ENCODE assay signal across 12 cellular contexts in the genomic region with DNA sequence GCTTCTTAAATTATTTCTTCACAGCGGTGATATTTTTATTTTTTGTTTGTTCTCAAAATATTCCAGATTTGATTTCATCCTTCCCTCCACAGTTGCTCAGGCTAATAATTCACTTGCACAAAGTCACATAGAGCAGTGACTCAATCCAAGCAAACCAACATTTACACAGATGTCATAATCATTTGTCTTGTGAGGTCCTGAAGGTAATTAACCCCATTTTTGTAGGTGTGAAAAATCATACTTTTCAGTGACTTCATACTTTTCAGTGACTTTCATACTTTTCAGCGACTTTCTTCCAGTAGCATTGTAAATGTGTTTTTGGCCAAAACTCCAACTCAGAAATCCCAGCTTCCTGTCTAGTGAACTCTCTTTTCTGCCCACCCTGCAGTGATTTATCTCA. TPM values are rescaled to one million over a fixed set of nuclear protein-coding genes. Genes with fewer than 3 reads are reported as not detected.
DNase-seq lines count a peak whose midpoint lies in the region; ATAC-seq and TF ChIP-seq lines count a peak whose summit lies in the region.
"Had no signal": no experiment of that assay in that cellular context is flagged by ENCODE, and none has a peak within 500 bp of the region (broad histone marks: within the 10 kb centered on the region; RNA-seq: fewer than 3 reads in every experiment).

No MANE protein-coding gene starts in this region.

- no peaks in the 10 kb centered on the region for H3K27me3 Mint-ChIP-seq in dendritic cell treated with granulocyte-macrophage colony-stimulating factor and Interleukin-4, amounts not matched to agents 40 ng/mL and 50 ng/mL, for 4 days

- H3K4me1 ChIP-seq in heart left ventricle (peaks cover 0 to 26% (median 4%) of the 10 kb centered on the region in 12 donors), right cardiac atrium (ENCODE audit: control insufficient read depth, insufficient read depth, low read length) (peaks cover 5% of the 10 kb centered on the region), tibial artery (peaks cover 0 to 59% (median 15%) of the 10 kb centered on the region in 4 donors), gastrocnemius medialis (peaks cover 0 to 2% of the 10 kb centered on the region in 2 donors)

- TF ChIP-seq POLR2A in heart left ventricle (IDR thresholded peaks at IDR 0.05) (no peak), gastrocnemius medialis (IDR thresholded peaks at IDR 0.05) (no peak)

- no peaks in the 10 kb centered on the region for H3K36me3 Mint-ChIP-seq in dendritic cell treated with granulocyte-macrophage colony-stimulating factor and Interleukin-4, amounts not matched to agents 40 ng/mL and 50 ng/mL, for 4 days (ENCODE audit: low read depth)

- peak overlapping the region; percentile 81 for H3K27ac Mint-ChIP-seq in dendritic cell treated with granulocyte-macrophage colony-stimulating factor and Interleukin-4, amounts not matched to agents 40 ng/mL and 50 ng/mL, for 4 days

- intact Hi-C loops in heart left ventricle (cut with DNase I) = no loop called here
- intact Hi-C loops in right cardiac atrium (cut with DNase I) = no loop called here
- intact Hi-C loops in dendritic cell treated with granulocyte-macrophage colony-stimulating factor and Interleukin-4, amounts not matched to agents 40 ng/mL and 50 ng/mL, for 4 days (cut with micrococcal nuclease) = no loop called here
- intact Hi-C loops in tibial artery (cut with DNase I; ENCODE audit: low total_unique reads) = no loop called here
- intact Hi-C loops in gastrocnemius medialis (cut with DNase I; ENCODE audit: low total_unique reads) = no loop called here

- in situ Hi-C loops in gastrocnemius medialis (cut with MboI; ENCODE audit: low sequenced_read_pairs in 4 of 4) = no loop called here

- H3K9me3 Mint-ChIP-seq in dendritic cell treated with granulocyte-macrophage colony-stimulating factor and Interleukin-4, amounts not matched to agents 40 ng/mL and 50 ng/mL, for 4 days = no peaks in the 10 kb centered on the region

- H3K4me3 Mint-ChIP-seq in dendritic cell treated with granulocyte-macrophage colony-stimulating factor and Interleukin-4, amounts not matched to agents 40 ng/mL and 50 ng/mL, for 4 days = no peak overlapping the region

- TF ChIP-seq CTCF in heart left ventricle (IDR thresholded peaks at IDR 0.05) (no peak), tibial artery (IDR thresholded peaks at IDR 0.05) (no peak), gastrocnemius medialis (IDR thresholded peaks at IDR 0.05 in 4 of 5, conservative IDR thresholded peaks at IDR 0.05 in 1 of 5) (no peak)

- H3K27ac ChIP-seq in heart left ventricle (peak overlapping the region in 8 of 12 donors; percentile 2 to 74 (median 36)), right cardiac atrium (ENCODE audit: low read length) (no peak overlapping the region), tibial artery (peak overlapping the region; percentile 57 to 69), gastrocnemius medialis (peak overlapping the region in 2 of 4 donors; percentile 33 to 48)
- H3K27ac ChIP-seq: cardiac muscle cell had no signal

- H3K4me1 Mint-ChIP-seq in dendritic cell treated with granulocyte-macrophage colony-stimulating factor and Interleukin-4, amounts not matched to agents 40 ng/mL and 50 ng/mL, for 4 days (ENCODE audit: low read depth) = peaks cover 22% of the 10 kb centered on the region

- H3K36me3 ChIP-seq in heart left ventricle (peaks cover 0 to 5% (median 0%) of the 10 kb centered on the region in 9 donors), tibial artery (no peaks in the 10 kb centered on the region), gastrocnemius medialis (no peaks in the 10 kb centered on the region)
- H3K36me3 ChIP-seq: cardiac muscle cell had no signal

- no peak for DNase-seq in heart left ventricle
- no peak for DNase-seq in right cardiac atrium
- no peak for DNase-seq in tibial artery
- no peak for DNase-seq in T-helper 9 cell
- DNase-seq in GDM1 (lab: John Stamatoyannopoulos, UW) = no peak
- DNase-seq in gastrocnemius medialis = no peak
- DNase-seq: activated CD8-positive, alpha-beta memory T cell treated with anti-CD3 and anti-CD28 coated beads, Interleukin-2, amount 50 U/mL, for 48 hours; Kasumi-1 had no signal

- H3K27me3 ChIP-seq in heart left ventricle (no peaks in the 10 kb centered on the region), right cardiac atrium (ENCODE audit: control insufficient read depth, insufficient read depth) (no peaks in the 10 kb centered on the region), tibial artery (no peaks in the 10 kb centered on the region), gastrocnemius medialis (no peaks in the 10 kb centered on the region)
- H3K27me3 ChIP-seq: cardiac muscle cell had no signal

- H3K9me3 ChIP-seq in heart left ventricle (no peaks in the 10 kb centered on the region), right cardiac atrium (ENCODE audit: control insufficient read depth, low read length) (no peaks in the 10 kb centered on the region), tibial artery (no peaks in the 10 kb centered on the region), gastrocnemius medialis (no peaks in the 10 kb centered on the region)

- no peak for ATAC-seq in heart left ventricle
- ATAC-seq in right cardiac atrium = no peak
- ATAC-seq in HG02981 (IDR thresholded peaks at IDR 0.05; ENCODE audit: unreplicated experiment) = peak; percentile 49
- ATAC-seq in gastrocnemius medialis = no peak
- ATAC-seq: HCT116 had no signal

- 63 to 76% (median 65%) methylated on average over 2 of the region's 2 CpGs for WGBS in heart left ventricle, 4 donors
- WGBS in right cardiac atrium = 74% methylated on average over 2 of the region's 2 CpGs

- H3K4me3 ChIP-seq in heart left ventricle (no peak overlapping the region), right cardiac atrium (ENCODE audit: low read length) (no peak overlapping the region), tibial artery (no peak overlapping the region), gastrocnemius medialis (no peak overlapping the region)
- H3K4me3 ChIP-seq: cardiac muscle cell had no signal

RNA-seq across cellular contexts. Expression of a gene that starts 32.1 kb away (rescaled TPM):
- total RNA-seq in heart left ventricle = 10 to 100 TPM in 1 of 9 donors, 1 to 10 TPM in 3, under 1 TPM in 5; 0.26 to 23.9 (median 0.81) TPM
- under 1 TPM; 0.38 to 0.94 TPM for polyA plus RNA-seq in heart left ventricle
- 1 to 10 TPM; 2.8 to 4.5 (median 3.6) TPM for total RNA-seq in right cardiac atrium
- polyA plus RNA-seq in right cardiac atrium = 4.0 TPM
- total RNA-seq in gastrocnemius medialis = under 1 TPM; 0.27 to 0.76 (median 0.36) TPM
